In the genomic region with DNA sequence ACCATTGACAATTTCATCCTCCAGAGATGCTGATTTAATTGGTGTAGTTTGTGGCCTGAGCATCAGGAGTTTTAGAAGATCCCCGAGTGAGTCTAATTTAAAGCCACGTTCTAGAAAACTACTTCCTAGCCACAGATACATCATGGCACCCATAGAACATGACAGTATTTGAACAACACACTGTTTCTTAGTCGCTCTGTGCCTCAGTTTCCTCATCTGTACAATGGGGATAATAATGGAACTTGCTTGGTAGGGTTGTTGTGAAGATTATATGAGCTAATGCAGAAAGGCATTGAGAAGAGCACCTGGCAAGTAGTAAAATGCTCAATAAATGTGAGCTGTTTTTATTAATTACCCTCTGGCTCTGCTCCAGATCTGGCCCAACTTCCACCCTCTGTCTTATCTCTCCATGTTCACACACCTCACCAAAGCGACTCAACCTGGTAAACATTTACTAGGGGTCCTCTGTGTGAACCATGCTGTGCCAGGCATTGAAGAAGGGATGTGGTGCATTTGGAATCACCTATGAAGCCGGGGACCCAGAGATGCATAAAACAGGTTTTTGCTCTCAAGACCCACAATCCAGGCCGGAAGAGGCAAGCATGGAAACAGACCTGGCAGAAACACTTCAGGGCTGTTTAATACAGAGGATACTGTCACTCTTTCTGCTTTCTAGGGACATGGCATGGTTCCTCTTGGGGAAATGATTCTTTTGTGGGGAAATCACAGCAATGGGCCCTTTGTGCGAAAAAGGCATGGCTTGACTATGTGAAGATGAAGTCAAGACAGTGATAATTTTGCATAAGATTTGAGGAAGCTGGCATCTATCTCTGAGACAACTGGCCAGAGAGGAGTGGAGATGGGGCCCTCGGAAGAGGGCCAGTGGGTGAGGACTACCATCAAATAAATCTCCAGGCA, we compare ENCODE assay signal across 10 cellular contexts. TPM values are rescaled to one million over a fixed set of nuclear protein-coding genes. Genes with fewer than 3 reads are reported as not detected.
DNase-seq lines count a peak whose midpoint lies in the region; ATAC-seq and TF ChIP-seq lines count a peak whose summit lies in the region.
"Had no signal": no experiment of that assay in that cellular context is flagged by ENCODE, and none has a peak within 500 bp of the region (broad histone marks: within the 10 kb centered on the region; RNA-seq: fewer than 3 reads in every experiment).

No MANE protein-coding gene starts in this region.

- H3K36me3 ChIP-seq in esophagus (ENCODE audit: control insufficient read depth in 2 of 2, insufficient read depth in 2 of 2, low read length in 1 of 2) (no peaks in the 10 kb centered on the region), parathyroid adenoma (ENCODE audit: control insufficient read depth, insufficient read depth, low read length) (no peaks in the 10 kb centered on the region)

- TF ChIP-seq CTCF in C4-2B (conservative IDR thresholded peaks at IDR 0.05) (no peak), parathyroid adenoma (IDR thresholded peaks at IDR 0.05) (no peak)

- no peaks in the 10 kb centered on the region for H3K9me3 ChIP-seq in esophagus (ENCODE audit: control insufficient read depth in 2 of 2, insufficient read depth in 1 of 2, low read depth in 1 of 2, low read length in 1 of 2)
- no peaks in the 10 kb centered on the region for H3K9me3 ChIP-seq in parathyroid adenoma (ENCODE audit: control insufficient read depth, low read length)

- H3K27me3 ChIP-seq in esophagus (ENCODE audit: control insufficient read depth in 1 of 2, insufficient read depth in 2 of 2, low read length in 2 of 2) (no peaks in the 10 kb centered on the region), parathyroid adenoma (ENCODE audit: control insufficient read depth, insufficient read depth, low read length) (no peaks in the 10 kb centered on the region)

- H3K9ac ChIP-seq in parathyroid adenoma, result no peak overlapping the region

- H3K27ac ChIP-seq in C4-2B (peak overlapping the region; percentile 91), esophagus (ENCODE audit: low read depth in 2 of 2, low read length in 1 of 2) (peak overlapping the region; percentile 73 to 92), parathyroid adenoma (peak overlapping the region; percentile 82)

- peak overlapping the region; percentile 83 for H2AFZ ChIP-seq in parathyroid adenoma

- DNase-seq in MV-4-11 (lab: John Stamatoyannopoulos, UW) (peak; percentile 58), cerebellum (ENCODE audit: low spot score) (no peak)
- DNase-seq: activated CD4-positive, CD25-positive, alpha-beta regulatory T cell treated with anti-CD3 and anti-CD28 coated beads, Interleukin-2, amount 50 U/mL, for 72 hours; CD4-positive, alpha-beta memory T cell had no signal

- ATAC-seq in HG03196 (IDR thresholded peaks at IDR 0.05; ENCODE audit: unreplicated experiment) (no peak), GM21529 (IDR thresholded peaks at IDR 0.05; ENCODE audit: unreplicated experiment) (no peak), GM19452 (IDR thresholded peaks at IDR 0.05; ENCODE audit: unreplicated experiment) (no peak)

- H3K4me3 ChIP-seq in esophagus (ENCODE audit: low read depth in 1 of 2, low read length in 2 of 2) (no peak overlapping the region), parathyroid adenoma (ENCODE audit: low read depth, low read length) (no peak overlapping the region)

- H3K79me2 ChIP-seq in parathyroid adenoma, result no peaks in the 10 kb centered on the region

- H3K4me1 ChIP-seq in esophagus (ENCODE audit: control insufficient read depth in 2 of 2, insufficient read depth in 2 of 2, low read length in 1 of 2) (peaks cover 6 to 17% of the 10 kb centered on the region in 2 donors), parathyroid adenoma (peaks cover 24% of the 10 kb centered on the region)

- 75 to 76% methylated on average over 8 of the region's 8 CpGs for WGBS in esophagus, 2 donors

- no peak overlapping the region for H3K4me2 ChIP-seq in parathyroid adenoma (ENCODE audit: low read length)

RNA-seq across cellular contexts. Expression of a gene that starts 16.2 kb away (rescaled TPM):
- polyA plus RNA-seq in esophagus, result 10 to 100 TPM; 33.3 to 70.0 TPM
- 17.0 TPM for total RNA-seq in cerebellum

RNA-seq across cellular contexts. Expression of a gene that starts 58.9 kb away (rescaled TPM):
- polyA plus RNA-seq in esophagus, result under 1 TPM; 0.14 to 0.16 TPM
- total RNA-seq in cerebellum, result 3.4 TPM
- total RNA-seq: CD4-positive, alpha-beta memory T cell had no signal
